ENCODE assay signal across 18 cellular contexts in the genomic region with DNA sequence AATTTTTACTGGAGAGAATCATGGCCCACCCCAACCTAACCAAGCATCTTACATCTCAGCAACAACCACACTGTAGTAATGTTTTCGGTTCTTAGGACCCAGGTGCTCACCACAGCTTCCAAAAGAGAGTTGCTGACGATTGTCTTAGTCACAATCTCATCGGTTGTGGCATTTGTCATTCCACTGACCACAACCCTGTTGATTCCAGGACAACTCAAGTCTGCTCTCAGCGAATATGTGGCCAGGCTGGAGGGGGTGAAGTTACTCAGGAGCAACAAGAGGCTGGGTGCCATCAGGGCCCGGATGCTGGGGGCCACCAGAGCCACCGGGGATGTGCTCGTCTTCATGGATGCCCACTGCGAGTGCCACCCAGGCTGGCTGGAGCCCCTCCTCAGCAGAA. TPM values are rescaled to one million over a fixed set of nuclear protein-coding genes. Genes with fewer than 3 reads are reported as not detected.
DNase-seq lines count a peak whose midpoint lies in the region; ATAC-seq and TF ChIP-seq lines count a peak whose summit lies in the region.
"Had no signal": no experiment of that assay in that cellular context is flagged by ENCODE, and none has a peak within 500 bp of the region (broad histone marks: within the 10 kb centered on the region; RNA-seq: fewer than 3 reads in every experiment).

No MANE protein-coding gene starts in this region.

- CTCF ChIA-PET in activated CD4-positive, alpha-beta T cell treated with anti-CD3 and anti-CD28 coated beads for 36 hours (lab: Charles Lee): interaction anchor here (1.9 kb wide), 1 partner anchor 151 kb away, joined by 6 read pairs; no protein-coding TSS in a partner anchor
- CTCF ChIA-PET in CD4-positive, alpha-beta memory T cell (lab: Charles Lee; ENCODE audit: partially characterized antibody): no interaction called here

- TF ChIP-seq CTCF in foreskin keratinocyte (conservative IDR thresholded peaks at IDR 0.05): no peak

- H3K4me3 Mint-ChIP-seq in activated CD4-positive, alpha-beta T cell treated with anti-CD3 and anti-CD28 coated beads for 36 hours: no peak overlapping the region
- no peak overlapping the region for H3K4me3 Mint-ChIP-seq in CD4-positive, alpha-beta memory T cell

- no peaks in the 10 kb centered on the region for H3K9me3 ChIP-seq in CD4-positive, alpha-beta memory T cell (ENCODE audit: control insufficient read depth in 1 of 2, low read length in 2 of 2)
- H3K9me3 ChIP-seq: left lung had no signal

- no peaks in the 10 kb centered on the region for H3K9me3 Mint-ChIP-seq in activated CD4-positive, alpha-beta T cell treated with anti-CD3 and anti-CD28 coated beads for 36 hours (ENCODE audit: low read depth)
- no peaks in the 10 kb centered on the region for H3K9me3 Mint-ChIP-seq in CD4-positive, alpha-beta memory T cell
- H3K9me3 Mint-ChIP-seq: activated T-helper 2 cell treated with anti-CD3 and anti-CD28 coated beads, Interferon-gamma antibody, Interleukin-2, Interleukin-4, amounts not matched to agents 10 μg/mL and 5 μg/mL and 100 μg/mL, durations not matched to agents 14 hours and 24 hours and 36 hours had no signal

- peak; percentile 43 for DNase-seq in activated CD4-positive, alpha-beta T cell treated with anti-CD3 and anti-CD28 coated beads for 36 hours
- DNase-seq in activated CD4-positive, alpha-beta T cell treated with anti-CD3 and anti-CD28 coated beads, Interleukin-2, amount 50 U/mL, for 4 hours: no peak
- DNase-seq in GM03348 (ENCODE audit: low spot score): peak; percentile 30
- DNase-seq in SW480 (ENCODE audit: low spot score): peak; percentile 29
- DNase-seq in foreskin keratinocyte: peak; percentile 22 to 41
- DNase-seq in CD1c-positive myeloid dendritic cell (ENCODE audit: extremely low spot score): no peak
- no peak for DNase-seq in CD4-positive, alpha-beta memory T cell
- DNase-seq: dermis blood vessel endothelial cell, KBM-7, left lung, NCI-H1417 had no signal

- H3K4me3 ChIP-seq in CD4-positive, alpha-beta memory T cell (ENCODE audit: low read length in 2 of 2): no peak overlapping the region
- H3K4me3 ChIP-seq: left lung had no signal

- H3K36me3 ChIP-seq in CD4-positive, alpha-beta memory T cell (ENCODE audit: insufficient read depth, low read length): no peaks in the 10 kb centered on the region
- H3K36me3 ChIP-seq: left lung had no signal

- H3K27me3 Mint-ChIP-seq in activated CD4-positive, alpha-beta T cell treated with anti-CD3 and anti-CD28 coated beads for 36 hours: peaks cover 1% of the 10 kb centered on the region
- peaks cover 5 to 12% of the 10 kb centered on the region in 2 donors for H3K27me3 Mint-ChIP-seq in CD4-positive, alpha-beta memory T cell

- peaks cover 14% of the 10 kb centered on the region for H3K4me1 Mint-ChIP-seq in activated CD4-positive, alpha-beta T cell treated with anti-CD3 and anti-CD28 coated beads for 36 hours
- peaks cover 0 to 3% (median 1%) of the 10 kb centered on the region in 4 donors for H3K4me1 Mint-ChIP-seq in CD4-positive, alpha-beta memory T cell

- no peaks in the 10 kb centered on the region for H3K4me1 ChIP-seq in foreskin keratinocyte
- no peaks in the 10 kb centered on the region for H3K4me1 ChIP-seq in CD4-positive, alpha-beta memory T cell (ENCODE audit: insufficient read depth, low read length)
- H3K4me1 ChIP-seq: left lung, parathyroid adenoma had no signal

- no peak overlapping the region for H3K27ac Mint-ChIP-seq in activated CD4-positive, alpha-beta T cell treated with anti-CD3 and anti-CD28 coated beads for 36 hours
- H3K27ac Mint-ChIP-seq in CD4-positive, alpha-beta memory T cell: no peak overlapping the region
- H3K27ac Mint-ChIP-seq: activated T-helper 2 cell treated with anti-CD3 and anti-CD28 coated beads, Interferon-gamma antibody, Interleukin-2, Interleukin-4, amounts not matched to agents 10 μg/mL and 5 μg/mL and 100 μg/mL, durations not matched to agents 14 hours and 24 hours and 36 hours had no signal

- H3K27me3 ChIP-seq in foreskin keratinocyte: peaks cover 9% of the 10 kb centered on the region
- H3K27me3 ChIP-seq in CD4-positive, alpha-beta memory T cell (ENCODE audit: insufficient read depth, low read length): no peaks in the 10 kb centered on the region
- H3K27me3 ChIP-seq: left lung had no signal

- no peaks in the 10 kb centered on the region for H3K36me3 Mint-ChIP-seq in activated CD4-positive, alpha-beta T cell treated with anti-CD3 and anti-CD28 coated beads for 36 hours (ENCODE audit: low read depth)
- H3K36me3 Mint-ChIP-seq in CD4-positive, alpha-beta memory T cell: no peaks in the 10 kb centered on the region

- no peak overlapping the region for H3K27ac ChIP-seq in foreskin keratinocyte
- H3K27ac ChIP-seq in CD4-positive, alpha-beta memory T cell (ENCODE audit: low read depth, low read length): no peak overlapping the region
- H3K27ac ChIP-seq: 22Rv1, left lung, parathyroid adenoma had no signal

- intact Hi-C loops in activated CD4-positive, alpha-beta T cell treated with anti-CD3 and anti-CD28 coated beads for 36 hours (cut with DNase I, micrococcal nuclease): no loop called here
- intact Hi-C loops in CD4-positive, alpha-beta memory T cell (cut with micrococcal nuclease): no loop called here

- POLR2A ChIA-PET in activated CD4-positive, alpha-beta T cell treated with anti-CD3 and anti-CD28 coated beads for 36 hours (lab: Charles Lee): no interaction called here
- POLR2A ChIA-PET in CD4-positive, alpha-beta memory T cell (lab: Charles Lee; ENCODE audit: partially characterized antibody): no interaction called here

- peak; percentile 67 for ATAC-seq in activated CD4-positive, alpha-beta T cell treated with anti-CD3 and anti-CD28 coated beads for 36 hours
- ATAC-seq in foreskin keratinocyte (no peak), HG03469 (IDR thresholded peaks at IDR 0.05; ENCODE audit: unreplicated experiment) (no peak)
- ATAC-seq: activated CD4-positive, CD25-positive, alpha-beta regulatory T cell treated with anti-CD3 and anti-CD28 coated beads, Interleukin-2, amount 50 U/mL, for 24 hours; left lung; Panc1 had no signal

RNA-seq across cellular contexts. Expression of gene GALNT15, which starts 25.9 kb away (rescaled TPM):
- not detected for total RNA-seq in activated CD4-positive, alpha-beta T cell treated with anti-CD3 and anti-CD28 coated beads for 36 hours
- total RNA-seq in foreskin keratinocyte: not detected in 2 replicates
- not detected in 2 replicates for polyA plus RNA-seq in foreskin keratinocyte
- not detected for total RNA-seq in CD4-positive, alpha-beta memory T cell
- not detected for polyA plus RNA-seq in CD4-positive, alpha-beta memory T cell
- total RNA-seq: activated T-helper 2 cell treated with anti-CD3 and anti-CD28 coated beads, Interferon-gamma antibody, Interleukin-2, Interleukin-4, amounts not matched to agents 10 μg/mL and 5 μg/mL and 100 μg/mL, durations not matched to agents 14 hours and 24 hours and 36 hours; T-helper 1 cell treated with Interleukin-12 subunit alpha and Interleukin-12 subunit beta and Interleukin-4 antibody, amounts not matched to agents 30 ng/mL and 1 ng/mL, for 36 hours had no signal

Comparison
In these comparisons a context has a peak if more than half of its experiments do, and no peak if none do; other contexts are left out.
1. DNase-seq: peak in activated CD4-positive, alpha-beta T cell treated with anti-CD3 and anti-CD28 coated beads for 36 hours (single experiment), GM03348 (single experiment), SW480 (single experiment) and foreskin keratinocyte (2 of 2); none in activated CD4-positive, alpha-beta T cell treated with anti-CD3 and anti-CD28 coated beads, Interleukin-2, amount 50 U/mL, for 4 hours (0 of 2), CD1c-positive myeloid dendritic cell (single experiment) and CD4-positive, alpha-beta memory T cell (0 of 5).